Comparison of ENCODE assay signal across 8 cellular contexts in the genomic region with DNA sequence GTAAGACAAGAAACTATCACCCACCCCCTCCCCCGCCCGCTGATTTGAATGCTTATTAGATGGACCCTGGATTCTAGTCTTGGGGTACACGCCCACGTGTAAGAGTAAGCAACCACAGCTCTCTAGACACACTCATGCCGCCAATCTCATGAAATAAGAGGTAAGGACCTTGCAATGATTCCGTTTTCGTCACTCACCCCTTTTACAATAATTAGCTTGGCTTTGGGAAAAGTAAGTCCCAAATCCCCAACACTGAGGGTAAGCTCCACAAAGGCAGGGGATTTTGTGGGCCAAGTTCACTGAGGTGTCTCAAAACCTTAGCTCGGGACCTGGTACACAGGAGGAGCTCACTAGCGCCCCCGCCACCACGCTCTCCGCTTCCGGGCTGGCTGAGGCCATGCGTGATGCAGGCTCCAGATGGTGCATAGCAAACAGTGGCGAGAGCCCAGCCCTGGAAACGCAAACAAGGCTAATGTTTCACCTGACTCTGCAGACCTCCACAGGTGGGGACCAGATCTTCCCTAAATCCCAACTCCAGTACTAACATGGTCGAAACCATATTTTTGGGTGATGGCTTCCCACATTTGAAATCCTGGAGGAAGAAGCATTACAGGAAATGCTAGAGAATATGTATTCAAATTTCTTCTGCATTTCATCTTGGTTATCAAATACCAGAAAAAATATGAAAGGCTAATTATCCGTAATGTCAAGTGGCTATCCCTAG. TPM values are rescaled to one million over a fixed set of nuclear protein-coding genes. Genes with fewer than 3 reads are reported as not detected.
A peak's percentile ranks its signal among the peaks of the same experiment; 100 is the strongest.
DNase-seq lines count a peak whose midpoint lies in the region; ATAC-seq, FAIRE-seq and TF ChIP-seq lines count a peak whose summit lies in the region.

No MANE protein-coding gene starts in this region.

- H3K4me3 ChIP-seq in kidney (ENCODE audit: low read length in 2 of 2), result peak overlapping the region; percentile 52 to 54

- H3K36me3 ChIP-seq in kidney (ENCODE audit: control insufficient read depth in 1 of 2, insufficient read depth in 2 of 2, low read length in 2 of 2), result no peaks in the 10 kb centered on the region

- no peak overlapping the region for H3K27ac ChIP-seq in kidney (ENCODE audit: low read depth in 2 of 2, low read length in 2 of 2)

- DNase-seq in AG08395 (ENCODE audit: low spot score) (peak; percentile 70), NCI-H2196 (lab: John Stamatoyannopoulos, UW; ENCODE audit: unreplicated experiment) (peak; percentile 86), cerebellar cortex (ENCODE audit: low spot score) (peak; percentile 78), kidney (peak; percentile 94)
- peak; percentile 67 for DNase-seq in activated CD4-positive, CD25-positive, alpha-beta regulatory T cell treated with anti-CD3 and anti-CD28 coated beads, Interleukin-2, amount 50 U/mL, for 16 hours (ENCODE audit: low read depth, low spot score)
- DNase-seq in stimulated activated CD4-positive, alpha-beta T cell treated with anti-CD3 and anti-CD28 coated beads, Interleukin-15, amount 100 ng/mL, for 48 hours (ENCODE audit: low read depth in 2 of 2), result peak; percentile 80 to 90

- no peak for FAIRE-seq in kidney (lab: Jason Lieb, UNC)

- intact Hi-C loops in kidney (cut with DNase I), result no loop called here

- ATAC-seq in GM18868 (IDR thresholded peaks at IDR 0.05; ENCODE audit: unreplicated experiment) (peak; percentile 71), HG03135 (IDR thresholded peaks at IDR 0.05; ENCODE audit: unreplicated experiment) (peak; percentile 72)

- no peaks in the 10 kb centered on the region for H3K4me1 ChIP-seq in kidney (ENCODE audit: control insufficient read depth in 1 of 2, insufficient read depth in 1 of 2, low read depth in 1 of 2, low read length in 2 of 2)

- no peaks in the 10 kb centered on the region for H3K9me3 ChIP-seq in kidney (ENCODE audit: control insufficient read depth in 1 of 2, low read length in 2 of 2)

- no peak overlapping the region for H3K9ac ChIP-seq in kidney (ENCODE audit: low read length in 2 of 2)

- TF ChIP-seq CTCF in kidney (IDR thresholded peaks at IDR 0.05; ENCODE audit: borderline replicate concordance, extremely low read depth, insufficient read depth), result peak; percentile 52

RNA-seq across cellular contexts. Expression of a gene that starts 4.1 kb away (rescaled TPM):
- 10.3 TPM for total RNA-seq in kidney
- polyA plus RNA-seq in kidney (ENCODE audit: insufficient read depth, low read depth, low replicate concordance), result 3.6 TPM
